In the genomic region with DNA sequence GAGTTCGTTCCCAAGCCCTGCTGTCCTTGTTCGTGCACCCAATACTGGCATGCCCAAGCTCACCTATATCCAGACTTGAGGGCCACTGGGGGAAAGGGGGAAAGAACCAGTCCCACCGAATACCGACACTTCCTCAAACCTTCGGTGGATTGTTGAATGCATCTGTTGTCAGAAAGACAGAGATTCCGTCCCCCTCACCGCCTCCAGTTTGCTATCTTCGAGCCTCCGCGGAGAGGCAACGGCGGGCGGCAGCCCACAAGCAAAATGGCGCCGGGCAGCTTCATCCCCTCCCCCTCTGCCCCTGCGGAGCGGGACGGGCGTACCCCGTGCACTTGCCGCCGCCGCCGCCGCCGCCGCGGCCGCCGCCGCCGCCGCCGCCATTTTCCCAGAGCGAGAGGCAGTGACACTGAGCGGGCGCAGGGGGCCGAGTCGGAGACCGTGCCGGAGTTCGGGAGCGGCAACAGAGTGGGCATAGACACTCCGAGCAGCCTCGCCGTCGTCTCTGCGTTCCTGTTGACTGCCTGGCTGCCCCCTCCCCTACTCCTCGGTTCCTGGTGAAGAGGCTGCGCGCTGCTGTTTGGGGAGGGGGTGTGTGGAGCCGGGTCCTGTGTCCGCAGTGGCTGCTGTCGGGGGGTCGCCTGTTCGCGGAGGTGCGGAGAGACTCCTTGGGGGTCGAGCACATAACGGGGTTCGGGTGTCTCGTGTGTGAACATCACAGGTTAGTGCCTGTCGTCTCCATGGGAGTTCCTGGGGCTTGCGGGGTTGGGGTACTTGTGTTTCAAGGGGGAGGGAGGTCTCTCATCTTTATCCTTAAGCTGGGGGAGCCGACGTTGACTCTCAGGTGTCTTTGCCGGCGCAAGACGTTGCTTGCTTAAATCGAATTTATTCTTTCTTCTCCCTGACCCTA, we compare ENCODE assay signal across 1 cellular context.
TF ChIP-seq lines count a peak whose summit lies in the region.

A gene with protein sequence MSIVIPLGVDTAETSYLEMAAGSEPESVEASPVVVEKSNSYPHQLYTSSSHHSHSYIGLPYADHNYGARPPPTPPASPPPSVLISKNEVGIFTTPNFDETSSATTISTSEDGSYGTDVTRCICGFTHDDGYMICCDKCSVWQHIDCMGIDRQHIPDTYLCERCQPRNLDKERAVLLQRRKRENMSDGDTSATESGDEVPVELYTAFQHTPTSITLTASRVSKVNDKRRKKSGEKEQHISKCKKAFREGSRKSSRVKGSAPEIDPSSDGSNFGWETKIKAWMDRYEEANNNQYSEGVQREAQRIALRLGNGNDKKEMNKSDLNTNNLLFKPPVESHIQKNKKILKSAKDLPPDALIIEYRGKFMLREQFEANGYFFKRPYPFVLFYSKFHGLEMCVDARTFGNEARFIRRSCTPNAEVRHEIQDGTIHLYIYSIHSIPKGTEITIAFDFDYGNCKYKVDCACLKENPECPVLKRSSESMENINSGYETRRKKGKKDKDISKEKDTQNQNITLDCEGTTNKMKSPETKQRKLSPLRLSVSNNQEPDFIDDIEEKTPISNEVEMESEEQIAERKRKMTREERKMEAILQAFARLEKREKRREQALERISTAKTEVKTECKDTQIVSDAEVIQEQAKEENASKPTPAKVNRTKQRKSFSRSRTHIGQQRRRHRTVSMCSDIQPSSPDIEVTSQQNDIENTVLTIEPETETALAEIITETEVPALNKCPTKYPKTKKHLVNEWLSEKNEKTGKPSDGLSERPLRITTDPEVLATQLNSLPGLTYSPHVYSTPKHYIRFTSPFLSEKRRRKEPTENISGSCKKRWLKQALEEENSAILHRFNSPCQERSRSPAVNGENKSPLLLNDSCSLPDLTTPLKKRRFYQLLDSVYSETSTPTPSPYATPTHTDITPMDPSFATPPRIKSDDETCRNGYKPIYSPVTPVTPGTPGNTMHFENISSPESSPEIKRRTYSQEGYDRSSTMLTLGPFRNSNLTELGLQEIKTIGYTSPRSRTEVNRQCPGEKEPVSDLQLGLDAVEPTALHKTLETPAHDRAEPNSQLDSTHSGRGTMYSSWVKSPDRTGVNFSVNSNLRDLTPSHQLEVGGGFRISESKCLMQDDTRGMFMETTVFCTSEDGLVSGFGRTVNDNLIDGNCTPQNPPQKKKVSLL (N-terminal part only) (plus strand): TSS at position 388 of the 907 bp plus-strand sequence. CDS start 26,748 bp downstream, outside the sequence.

TF ChIP-seq in HepG2, 621 proteins besides CTCF, POLR2A, EP300 and RAD21 (continued from another document and continues in another):
- TF ChIP-seq, protein P1, sequence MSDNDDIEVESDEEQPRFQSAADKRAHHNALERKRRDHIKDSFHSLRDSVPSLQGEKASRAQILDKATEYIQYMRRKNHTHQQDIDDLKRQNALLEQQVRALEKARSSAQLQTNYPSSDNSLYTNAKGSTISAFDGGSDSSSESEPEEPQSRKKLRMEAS (IDR thresholded peaks at IDR 0.05), result peak; percentile 80
- TF ChIP-seq, protein P2, sequence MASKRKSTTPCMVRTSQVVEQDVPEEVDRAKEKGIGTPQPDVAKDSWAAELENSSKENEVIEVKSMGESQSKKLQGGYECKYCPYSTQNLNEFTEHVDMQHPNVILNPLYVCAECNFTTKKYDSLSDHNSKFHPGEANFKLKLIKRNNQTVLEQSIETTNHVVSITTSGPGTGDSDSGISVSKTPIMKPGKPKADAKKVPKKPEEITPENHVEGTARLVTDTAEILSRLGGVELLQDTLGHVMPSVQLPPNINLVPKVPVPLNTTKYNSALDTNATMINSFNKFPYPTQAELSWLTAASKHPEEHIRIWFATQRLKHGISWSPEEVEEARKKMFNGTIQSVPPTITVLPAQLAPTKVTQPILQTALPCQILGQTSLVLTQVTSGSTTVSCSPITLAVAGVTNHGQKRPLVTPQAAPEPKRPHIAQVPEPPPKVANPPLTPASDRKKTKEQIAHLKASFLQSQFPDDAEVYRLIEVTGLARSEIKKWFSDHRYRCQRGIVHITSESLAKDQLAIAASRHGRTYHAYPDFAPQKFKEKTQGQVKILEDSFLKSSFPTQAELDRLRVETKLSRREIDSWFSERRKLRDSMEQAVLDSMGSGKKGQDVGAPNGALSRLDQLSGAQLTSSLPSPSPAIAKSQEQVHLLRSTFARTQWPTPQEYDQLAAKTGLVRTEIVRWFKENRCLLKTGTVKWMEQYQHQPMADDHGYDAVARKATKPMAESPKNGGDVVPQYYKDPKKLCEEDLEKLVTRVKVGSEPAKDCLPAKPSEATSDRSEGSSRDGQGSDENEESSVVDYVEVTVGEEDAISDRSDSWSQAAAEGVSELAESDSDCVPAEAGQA (IDR thresholded peaks at IDR 0.05; ENCODE audit: low read depth), result peak; percentile 96
- TF ChIP-seq, protein P2 (CRISPR knock-in tag; IDR thresholded peaks at IDR 0.05; ENCODE audit: borderline replicate concordance), result no peak
- TF ChIP-seq ZSCAN20 (CRISPR knock-in tag; IDR thresholded peaks at IDR 0.05; ENCODE audit: borderline replicate concordance), result 0 out of 2 replicates have a peak, but pooled peaks have one; percentile 33
- TF ChIP-seq ZNF563 (CRISPR knock-in tag; IDR thresholded peaks at IDR 0.05), result 0 out of 2 replicates have a peak, but pooled peaks have one; percentile 55
- TF ChIP-seq, protein P3, sequence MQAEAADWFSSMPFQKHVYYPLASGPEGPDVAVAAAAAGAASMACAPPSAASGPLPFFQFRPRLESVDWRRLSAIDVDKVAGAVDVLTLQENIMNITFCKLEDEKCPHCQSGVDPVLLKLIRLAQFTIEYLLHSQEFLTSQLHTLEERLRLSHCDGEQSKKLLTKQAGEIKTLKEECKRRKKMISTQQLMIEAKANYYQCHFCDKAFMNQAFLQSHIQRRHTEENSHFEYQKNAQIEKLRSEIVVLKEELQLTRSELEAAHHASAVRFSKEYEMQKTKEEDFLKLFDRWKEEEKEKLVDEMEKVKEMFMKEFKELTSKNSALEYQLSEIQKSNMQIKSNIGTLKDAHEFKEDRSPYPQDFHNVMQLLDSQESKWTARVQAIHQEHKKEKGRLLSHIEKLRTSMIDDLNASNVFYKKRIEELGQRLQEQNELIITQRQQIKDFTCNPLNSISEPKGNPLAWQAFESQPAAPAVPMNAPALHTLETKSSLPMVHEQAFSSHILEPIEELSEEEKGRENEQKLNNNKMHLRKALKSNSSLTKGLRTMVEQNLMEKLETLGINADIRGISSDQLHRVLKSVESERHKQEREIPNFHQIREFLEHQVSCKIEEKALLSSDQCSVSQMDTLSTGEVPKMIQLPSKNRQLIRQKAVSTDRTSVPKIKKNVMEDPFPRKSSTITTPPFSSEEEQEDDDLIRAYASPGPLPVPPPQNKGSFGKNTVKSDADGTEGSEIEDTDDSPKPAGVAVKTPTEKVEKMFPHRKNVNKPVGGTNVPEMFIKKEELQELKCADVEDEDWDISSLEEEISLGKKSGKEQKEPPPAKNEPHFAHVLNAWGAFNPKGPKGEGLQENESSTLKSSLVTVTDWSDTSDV (CRISPR knock-in tag; IDR thresholded peaks at IDR 0.05), result no peak; the same call in 1 of the 2 replicates
- peak; percentile 78 for TF ChIP-seq MAZ (IDR thresholded peaks at IDR 0.05; ENCODE audit: borderline replicate concordance, low read depth, low read length)
- peak; percentile 58 for TF ChIP-seq MAZ (CRISPR knock-in tag; IDR thresholded peaks at IDR 0.05; ENCODE audit: low read depth)
- peak; percentile 98 for TF ChIP-seq YY1 (IDR thresholded peaks at IDR 0.05; ENCODE audit: insufficient read depth, insufficient replicate concordance, low read depth, low read length)
- no peak for TF ChIP-seq MIXL1 (CRISPR knock-in tag; IDR thresholded peaks at IDR 0.05)
- TF ChIP-seq KMT2B (CRISPR knock-in tag; IDR thresholded peaks at IDR 0.05), result 0 out of 2 replicates have a peak, but pooled peaks have one; percentile 23
- TF ChIP-seq ZNF766 (CRISPR knock-in tag; IDR thresholded peaks at IDR 0.05; ENCODE audit: borderline replicate concordance), result 0 out of 2 replicates have a peak, but pooled peaks have one; percentile 45
- no peak for TF ChIP-seq SIX4 (CRISPR knock-in tag; IDR thresholded peaks at IDR 0.05)
- no peak for TF ChIP-seq ZNF589 (CRISPR knock-in tag; conservative IDR thresholded peaks at IDR 0.05)
- TF ChIP-seq, protein P4, sequence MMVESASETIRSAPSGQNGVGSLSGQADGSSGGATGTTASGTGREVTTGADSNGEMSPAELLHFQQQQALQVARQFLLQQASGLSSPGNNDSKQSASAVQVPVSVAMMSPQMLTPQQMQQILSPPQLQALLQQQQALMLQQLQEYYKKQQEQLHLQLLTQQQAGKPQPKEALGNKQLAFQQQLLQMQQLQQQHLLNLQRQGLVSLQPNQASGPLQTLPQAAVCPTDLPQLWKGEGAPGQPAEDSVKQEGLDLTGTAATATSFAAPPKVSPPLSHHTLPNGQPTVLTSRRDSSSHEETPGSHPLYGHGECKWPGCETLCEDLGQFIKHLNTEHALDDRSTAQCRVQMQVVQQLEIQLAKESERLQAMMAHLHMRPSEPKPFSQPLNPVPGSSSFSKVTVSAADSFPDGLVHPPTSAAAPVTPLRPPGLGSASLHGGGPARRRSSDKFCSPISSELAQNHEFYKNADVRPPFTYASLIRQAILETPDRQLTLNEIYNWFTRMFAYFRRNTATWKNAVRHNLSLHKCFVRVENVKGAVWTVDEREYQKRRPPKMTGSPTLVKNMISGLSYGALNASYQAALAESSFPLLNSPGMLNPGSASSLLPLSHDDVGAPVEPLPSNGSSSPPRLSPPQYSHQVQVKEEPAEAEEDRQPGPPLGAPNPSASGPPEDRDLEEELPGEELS (CRISPR knock-in tag; IDR thresholded peaks at IDR 0.05), result 0 out of 2 replicates have a peak, but pooled peaks have one; percentile 18
- TF ChIP-seq ZNF207 (IDR thresholded peaks at IDR 0.05; ENCODE audit: borderline replicate concordance), result no peak
- no peak for TF ChIP-seq ZNF850 (CRISPR knock-in tag; conservative IDR thresholded peaks at IDR 0.05)
- peak; percentile 73 for TF ChIP-seq ZNF777 (CRISPR knock-in tag; IDR thresholded peaks at IDR 0.05)
- peak; percentile 90 for TF ChIP-seq CCDC6 (CRISPR knock-in tag; IDR thresholded peaks at IDR 0.05)
- TF ChIP-seq, protein P5, sequence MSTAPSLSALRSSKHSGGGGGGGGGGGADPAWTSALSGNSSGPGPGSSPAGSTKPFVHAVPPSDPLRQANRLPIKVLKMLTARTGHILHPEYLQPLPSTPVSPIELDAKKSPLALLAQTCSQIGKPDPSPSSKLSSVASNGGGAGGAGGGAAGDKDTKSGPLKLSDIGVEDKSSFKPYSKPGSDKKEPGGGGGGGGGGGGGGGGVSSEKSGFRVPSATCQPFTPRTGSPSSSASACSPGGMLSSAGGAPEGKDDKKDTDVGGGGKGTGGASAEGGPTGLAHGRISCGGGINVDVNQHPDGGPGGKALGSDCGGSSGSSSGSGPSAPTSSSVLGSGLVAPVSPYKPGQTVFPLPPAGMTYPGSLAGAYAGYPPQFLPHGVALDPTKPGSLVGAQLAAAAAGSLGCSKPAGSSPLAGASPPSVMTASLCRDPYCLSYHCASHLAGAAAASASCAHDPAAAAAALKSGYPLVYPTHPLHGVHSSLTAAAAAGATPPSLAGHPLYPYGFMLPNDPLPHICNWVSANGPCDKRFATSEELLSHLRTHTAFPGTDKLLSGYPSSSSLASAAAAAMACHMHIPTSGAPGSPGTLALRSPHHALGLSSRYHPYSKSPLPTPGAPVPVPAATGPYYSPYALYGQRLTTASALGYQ (CRISPR knock-in tag; IDR thresholded peaks at IDR 0.05), result no peak
- no peak for TF ChIP-seq ELF1 (CRISPR knock-in tag; IDR thresholded peaks at IDR 0.05)
- TF ChIP-seq MED13 (CRISPR knock-in tag; IDR thresholded peaks at IDR 0.05), result no peak
- peak; percentile 67 for TF ChIP-seq ASH2L (IDR thresholded peaks at IDR 0.05; ENCODE audit: insufficient read length, low read depth, low read length)
- TF ChIP-seq, protein P6, sequence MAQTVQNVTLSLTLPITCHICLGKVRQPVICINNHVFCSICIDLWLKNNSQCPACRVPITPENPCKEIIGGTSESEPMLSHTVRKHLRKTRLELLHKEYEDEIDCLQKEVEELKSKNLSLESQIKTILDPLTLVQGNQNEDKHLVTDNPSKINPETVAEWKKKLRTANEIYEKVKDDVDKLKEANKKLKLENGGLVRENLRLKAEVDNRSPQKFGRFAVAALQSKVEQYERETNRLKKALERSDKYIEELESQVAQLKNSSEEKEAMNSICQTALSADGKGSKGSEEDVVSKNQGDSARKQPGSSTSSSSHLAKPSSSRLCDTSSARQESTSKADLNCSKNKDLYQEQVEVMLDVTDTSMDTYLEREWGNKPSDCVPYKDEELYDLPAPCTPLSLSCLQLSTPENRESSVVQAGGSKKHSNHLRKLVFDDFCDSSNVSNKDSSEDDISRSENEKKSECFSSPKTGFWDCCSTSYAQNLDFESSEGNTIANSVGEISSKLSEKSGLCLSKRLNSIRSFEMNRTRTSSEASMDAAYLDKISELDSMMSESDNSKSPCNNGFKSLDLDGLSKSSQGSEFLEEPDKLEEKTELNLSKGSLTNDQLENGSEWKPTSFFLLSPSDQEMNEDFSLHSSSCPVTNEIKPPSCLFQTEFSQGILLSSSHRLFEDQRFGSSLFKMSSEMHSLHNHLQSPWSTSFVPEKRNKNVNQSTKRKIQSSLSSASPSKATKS (CRISPR knock-in tag; IDR thresholded peaks at IDR 0.05), result 0 out of 2 replicates have a peak, but pooled peaks have one; percentile 78
- TF ChIP-seq, protein P7, sequence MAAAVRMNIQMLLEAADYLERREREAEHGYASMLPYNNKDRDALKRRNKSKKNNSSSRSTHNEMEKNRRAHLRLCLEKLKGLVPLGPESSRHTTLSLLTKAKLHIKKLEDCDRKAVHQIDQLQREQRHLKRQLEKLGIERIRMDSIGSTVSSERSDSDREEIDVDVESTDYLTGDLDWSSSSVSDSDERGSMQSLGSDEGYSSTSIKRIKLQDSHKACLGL (CRISPR knock-in tag; IDR thresholded peaks at IDR 0.05), result no peak
- TF ChIP-seq ZNF543 (CRISPR knock-in tag; IDR thresholded peaks at IDR 0.05), result peak; percentile 79; the same call in 1 of the 2 replicates
- peak; percentile 29 for TF ChIP-seq ZNF883 (CRISPR knock-in tag; IDR thresholded peaks at IDR 0.05; ENCODE audit: not compliant biosample characterization)
- TF ChIP-seq ZSCAN29 (CRISPR knock-in tag; conservative IDR thresholded peaks at IDR 0.05), result peak; percentile 19; the same call in 1 of the 2 replicates
- TF ChIP-seq HNRNPL (IDR thresholded peaks at IDR 0.05; ENCODE audit: low read depth, low read length), result 0 out of 2 replicates have a peak, but pooled peaks have one; percentile 35
- TF ChIP-seq MEIS2 (CRISPR knock-in tag; IDR thresholded peaks at IDR 0.05), result peak; percentile 72; the same call in 1 of the 2 replicates
